In genomic region chr3:128041378-128041777, GRCh38 we compare ENCODE assay signal across 19 cellular contexts.
"Had no signal": no experiment of that assay in that cellular context is flagged by ENCODE, and none has a peak within 500 bp of the region (broad histone marks: within the 10 kb centered on the region; RNA-seq: fewer than 3 reads in every experiment).

No MANE protein-coding gene starts in this region.

- DNase-seq: effector CD4-positive, alpha-beta T cell; endodermal cell; erythroblast; foreskin melanocyte; head of caudate nucleus; kidney glomerular epithelial cell; nucleus accumbens; psoas muscle; retina; right lobe of liver; stimulated activated naive CD4-positive, alpha-beta T cell; stomach; substantia nigra; trophoblast cell had no signal

- H3K9me3 ChIP-seq: psoas muscle, right lobe of liver, stomach had no signal

- H3K4me1 ChIP-seq: neural progenitor cell, psoas muscle, stomach had no signal

- ATAC-seq: left lobe of liver; natural killer cell treated with Interleukin-12 subunit alpha and Interleukin-12 subunit beta and Interleukin-15 and Interleukin-18, amount 100 ng/mL, for 72 hours; psoas muscle; right lobe of liver had no signal

- H3K27ac ChIP-seq: coronary artery, hepatocyte, neural progenitor cell, psoas muscle, right lobe of liver, stomach had no signal

- H3K36me3 ChIP-seq: neural progenitor cell, right lobe of liver, stomach had no signal

- H3K4me3 ChIP-seq: coronary artery, hepatocyte, neural progenitor cell, psoas muscle, right lobe of liver, stomach had no signal
